ENCODE assay signal across 2 cellular contexts in the genomic region with DNA sequence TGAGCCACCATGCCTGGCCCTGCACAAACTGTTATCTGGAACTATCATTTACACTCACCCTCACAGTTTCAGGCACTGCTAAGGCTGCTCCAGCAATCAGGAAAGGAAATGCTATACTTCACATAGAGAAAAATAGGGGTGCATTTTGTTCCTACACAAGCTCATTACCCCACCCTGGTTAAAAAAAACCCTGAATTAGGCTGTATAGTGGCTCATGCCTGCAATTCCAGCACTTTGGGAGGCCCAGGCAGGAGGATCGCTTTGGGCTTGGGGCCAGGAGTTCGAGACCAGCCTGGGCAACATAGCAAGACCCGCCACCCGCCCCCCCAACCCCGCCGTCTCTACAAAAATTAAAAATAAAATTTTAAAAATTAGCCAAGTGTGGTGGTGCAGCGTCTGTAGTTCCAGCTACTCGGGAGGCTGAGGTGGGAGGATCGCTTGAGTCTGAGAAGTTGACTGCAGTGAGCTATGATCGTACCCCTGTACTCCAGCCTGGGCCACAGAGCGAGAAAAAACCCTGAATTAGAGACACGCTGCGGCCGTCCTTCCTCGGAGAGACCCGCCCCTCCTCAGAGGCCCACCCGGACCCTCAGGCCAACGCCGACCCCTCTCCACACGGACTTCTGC.
TF ChIP-seq lines count a peak whose summit lies in the region.

No MANE protein-coding gene starts in this region.

TF ChIP-seq in A549, 52 proteins besides CTCF, POLR2A, EP300 and RAD21:
- no peak for TF ChIP-seq TP53 (CRISPR knock-in tag; IDR thresholded peaks at IDR 0.05)
- TF ChIP-seq HEYL (CRISPR knock-in tag; IDR thresholded peaks at IDR 0.05), result no peak
- TF ChIP-seq, protein P1, sequence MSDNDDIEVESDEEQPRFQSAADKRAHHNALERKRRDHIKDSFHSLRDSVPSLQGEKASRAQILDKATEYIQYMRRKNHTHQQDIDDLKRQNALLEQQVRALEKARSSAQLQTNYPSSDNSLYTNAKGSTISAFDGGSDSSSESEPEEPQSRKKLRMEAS (IDR thresholded peaks at IDR 0.05), result no peak
- TF ChIP-seq, protein P2, sequence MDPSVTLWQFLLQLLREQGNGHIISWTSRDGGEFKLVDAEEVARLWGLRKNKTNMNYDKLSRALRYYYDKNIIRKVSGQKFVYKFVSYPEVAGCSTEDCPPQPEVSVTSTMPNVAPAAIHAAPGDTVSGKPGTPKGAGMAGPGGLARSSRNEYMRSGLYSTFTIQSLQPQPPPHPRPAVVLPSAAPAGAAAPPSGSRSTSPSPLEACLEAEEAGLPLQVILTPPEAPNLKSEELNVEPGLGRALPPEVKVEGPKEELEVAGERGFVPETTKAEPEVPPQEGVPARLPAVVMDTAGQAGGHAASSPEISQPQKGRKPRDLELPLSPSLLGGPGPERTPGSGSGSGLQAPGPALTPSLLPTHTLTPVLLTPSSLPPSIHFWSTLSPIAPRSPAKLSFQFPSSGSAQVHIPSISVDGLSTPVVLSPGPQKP (IDR thresholded peaks at IDR 0.05; ENCODE audit: low read depth, low read length), result no peak
- TF ChIP-seq JUN (IDR thresholded peaks at IDR 0.05), result no peak
- TF ChIP-seq SMC3 (IDR thresholded peaks at IDR 0.05), result no peak
- TF ChIP-seq MAZ (IDR thresholded peaks at IDR 0.05; ENCODE audit: borderline replicate concordance, low read depth, low read length), result no peak
- TF ChIP-seq HOXB13 (CRISPR knock-in tag; IDR thresholded peaks at IDR 0.05; ENCODE audit: low read depth), result no peak
- no peak for TF ChIP-seq CHD2 (IDR thresholded peaks at IDR 0.05; ENCODE audit: low read length, partially characterized antibody)
- TF ChIP-seq CBX8 (IDR thresholded peaks at IDR 0.05), result no peak
- TF ChIP-seq, protein P3, sequence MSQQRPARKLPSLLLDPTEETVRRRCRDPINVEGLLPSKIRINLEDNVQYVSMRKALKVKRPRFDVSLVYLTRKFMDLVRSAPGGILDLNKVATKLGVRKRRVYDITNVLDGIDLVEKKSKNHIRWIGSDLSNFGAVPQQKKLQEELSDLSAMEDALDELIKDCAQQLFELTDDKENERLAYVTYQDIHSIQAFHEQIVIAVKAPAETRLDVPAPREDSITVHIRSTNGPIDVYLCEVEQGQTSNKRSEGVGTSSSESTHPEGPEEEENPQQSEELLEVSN (IDR thresholded peaks at IDR 0.05; ENCODE audit: borderline replicate concordance, low read depth), result no peak
- TF ChIP-seq CEBPB (IDR thresholded peaks at IDR 0.05), result no peak
- TF ChIP-seq, protein P4, sequence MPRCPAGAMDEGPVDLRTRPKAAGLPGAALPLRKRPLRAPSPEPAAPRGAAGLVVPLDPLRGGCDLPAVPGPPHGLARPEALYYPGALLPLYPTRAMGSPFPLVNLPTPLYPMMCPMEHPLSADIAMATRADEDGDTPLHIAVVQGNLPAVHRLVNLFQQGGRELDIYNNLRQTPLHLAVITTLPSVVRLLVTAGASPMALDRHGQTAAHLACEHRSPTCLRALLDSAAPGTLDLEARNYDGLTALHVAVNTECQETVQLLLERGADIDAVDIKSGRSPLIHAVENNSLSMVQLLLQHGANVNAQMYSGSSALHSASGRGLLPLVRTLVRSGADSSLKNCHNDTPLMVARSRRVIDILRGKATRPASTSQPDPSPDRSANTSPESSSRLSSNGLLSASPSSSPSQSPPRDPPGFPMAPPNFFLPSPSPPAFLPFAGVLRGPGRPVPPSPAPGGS (IDR thresholded peaks at IDR 0.05), result no peak
- TF ChIP-seq MYC (IDR thresholded peaks at IDR 0.05; ENCODE audit: borderline replicate concordance, low read length), result no peak
- TF ChIP-seq NPAS2 (CRISPR knock-in tag; IDR thresholded peaks at IDR 0.05; ENCODE audit: borderline replicate concordance), result no peak
- TF ChIP-seq ESRRA (IDR thresholded peaks at IDR 0.05; ENCODE audit: borderline replicate concordance, low read length), result no peak

TF ChIP-seq in HEK293, 187 proteins besides CTCF, POLR2A, EP300 and RAD21 (continues in another document):
- no peak for TF ChIP-seq ZNF585B (tag by site-specific recombination; IDR thresholded peaks at IDR 0.05)
- TF ChIP-seq BCL11A (tag by site-specific recombination; IDR thresholded peaks at IDR 0.05; ENCODE audit: low read depth), result no peak
- TF ChIP-seq, protein P5, sequence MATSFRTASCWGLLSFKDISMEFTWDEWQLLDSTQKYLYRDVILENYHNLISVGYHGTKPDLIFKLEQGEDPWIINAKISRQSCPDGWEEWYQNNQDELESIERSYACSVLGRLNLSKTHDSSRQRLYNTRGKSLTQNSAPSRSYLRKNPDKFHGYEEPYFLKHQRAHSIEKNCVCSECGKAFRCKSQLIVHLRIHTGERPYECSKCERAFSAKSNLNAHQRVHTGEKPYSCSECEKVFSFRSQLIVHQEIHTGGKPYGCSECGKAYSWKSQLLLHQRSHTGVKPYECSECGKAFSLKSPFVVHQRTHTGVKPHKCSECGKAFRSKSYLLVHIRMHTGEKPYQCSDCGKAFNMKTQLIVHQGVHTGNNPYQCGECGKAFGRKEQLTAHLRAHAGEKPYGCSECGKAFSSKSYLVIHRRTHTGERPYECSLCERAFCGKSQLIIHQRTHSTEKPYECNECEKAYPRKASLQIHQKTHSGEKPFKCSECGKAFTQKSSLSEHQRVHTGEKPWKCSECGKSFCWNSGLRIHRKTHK (tag by site-specific recombination; IDR thresholded peaks at IDR 0.05), result no peak
- 0 out of 2 replicates have a peak, but pooled peaks have one; percentile 16 for TF ChIP-seq ZNF24 (tag by site-specific recombination; IDR thresholded peaks at IDR 0.05)
- TF ChIP-seq KLF16 (tag by site-specific recombination; IDR thresholded peaks at IDR 0.05), result 0 out of 2 replicates have a peak, but pooled peaks have one; percentile 62
- TF ChIP-seq GLIS1 (tag by site-specific recombination; IDR thresholded peaks at IDR 0.05), result no peak
- TF ChIP-seq ZBTB21 (tag by site-specific recombination; IDR thresholded peaks at IDR 0.05), result no peak
- 0 out of 2 replicates have a peak, but pooled peaks have one; percentile 7 for TF ChIP-seq ZNF600 (tag by site-specific recombination; IDR thresholded peaks at IDR 0.05)
- 0 out of 2 replicates have a peak, but pooled peaks have one; percentile 30 for TF ChIP-seq REPIN1 (tag by site-specific recombination; IDR thresholded peaks at IDR 0.05; ENCODE audit: low read depth)
- no peak for TF ChIP-seq ZBTB7A (tag by site-specific recombination; IDR thresholded peaks at IDR 0.05; ENCODE audit: low read depth)
- TF ChIP-seq ZFP37 (tag by site-specific recombination; IDR thresholded peaks at IDR 0.05), result no peak
- no peak for TF ChIP-seq ZIC2 (tag by site-specific recombination; IDR thresholded peaks at IDR 0.05)
- TF ChIP-seq, protein P6, sequence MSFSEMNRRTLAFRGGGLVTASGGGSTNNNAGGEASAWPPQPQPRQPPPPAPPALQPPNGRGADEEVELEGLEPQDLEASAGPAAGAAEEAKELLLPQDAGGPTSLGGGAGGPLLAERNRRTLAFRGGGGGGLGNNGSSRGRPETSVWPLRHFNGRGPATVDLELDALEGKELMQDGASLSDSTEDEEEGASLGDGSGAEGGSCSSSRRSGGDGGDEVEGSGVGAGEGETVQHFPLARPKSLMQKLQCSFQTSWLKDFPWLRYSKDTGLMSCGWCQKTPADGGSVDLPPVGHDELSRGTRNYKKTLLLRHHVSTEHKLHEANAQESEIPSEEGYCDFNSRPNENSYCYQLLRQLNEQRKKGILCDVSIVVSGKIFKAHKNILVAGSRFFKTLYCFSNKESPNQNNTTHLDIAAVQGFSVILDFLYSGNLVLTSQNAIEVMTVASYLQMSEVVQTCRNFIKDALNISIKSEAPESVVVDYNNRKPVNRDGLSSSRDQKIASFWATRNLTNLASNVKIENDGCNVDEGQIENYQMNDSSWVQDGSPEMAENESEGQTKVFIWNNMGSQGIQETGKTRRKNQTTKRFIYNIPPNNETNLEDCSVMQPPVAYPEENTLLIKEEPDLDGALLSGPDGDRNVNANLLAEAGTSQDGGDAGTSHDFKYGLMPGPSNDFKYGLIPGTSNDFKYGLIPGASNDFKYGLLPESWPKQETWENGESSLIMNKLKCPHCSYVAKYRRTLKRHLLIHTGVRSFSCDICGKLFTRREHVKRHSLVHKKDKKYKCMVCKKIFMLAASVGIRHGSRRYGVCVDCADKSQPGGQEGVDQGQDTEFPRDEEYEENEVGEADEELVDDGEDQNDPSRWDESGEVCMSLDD (tag by site-specific recombination; IDR thresholded peaks at IDR 0.05), result peak; percentile 30; the same call in 1 of the 2 replicates
- no peak for TF ChIP-seq ZNF548 (tag by site-specific recombination; IDR thresholded peaks at IDR 0.05)
- TF ChIP-seq ZNF121 (tag by site-specific recombination; IDR thresholded peaks at IDR 0.05), result peak; percentile 91
- TF ChIP-seq, protein P7, sequence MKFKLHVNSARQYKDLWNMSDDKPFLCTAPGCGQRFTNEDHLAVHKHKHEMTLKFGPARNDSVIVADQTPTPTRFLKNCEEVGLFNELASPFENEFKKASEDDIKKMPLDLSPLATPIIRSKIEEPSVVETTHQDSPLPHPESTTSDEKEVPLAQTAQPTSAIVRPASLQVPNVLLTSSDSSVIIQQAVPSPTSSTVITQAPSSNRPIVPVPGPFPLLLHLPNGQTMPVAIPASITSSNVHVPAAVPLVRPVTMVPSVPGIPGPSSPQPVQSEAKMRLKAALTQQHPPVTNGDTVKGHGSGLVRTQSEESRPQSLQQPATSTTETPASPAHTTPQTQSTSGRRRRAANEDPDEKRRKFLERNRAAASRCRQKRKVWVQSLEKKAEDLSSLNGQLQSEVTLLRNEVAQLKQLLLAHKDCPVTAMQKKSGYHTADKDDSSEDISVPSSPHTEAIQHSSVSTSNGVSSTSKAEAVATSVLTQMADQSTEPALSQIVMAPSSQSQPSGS (tag by site-specific recombination; IDR thresholded peaks at IDR 0.05; ENCODE audit: low read depth), result no peak
- TF ChIP-seq, protein P8, sequence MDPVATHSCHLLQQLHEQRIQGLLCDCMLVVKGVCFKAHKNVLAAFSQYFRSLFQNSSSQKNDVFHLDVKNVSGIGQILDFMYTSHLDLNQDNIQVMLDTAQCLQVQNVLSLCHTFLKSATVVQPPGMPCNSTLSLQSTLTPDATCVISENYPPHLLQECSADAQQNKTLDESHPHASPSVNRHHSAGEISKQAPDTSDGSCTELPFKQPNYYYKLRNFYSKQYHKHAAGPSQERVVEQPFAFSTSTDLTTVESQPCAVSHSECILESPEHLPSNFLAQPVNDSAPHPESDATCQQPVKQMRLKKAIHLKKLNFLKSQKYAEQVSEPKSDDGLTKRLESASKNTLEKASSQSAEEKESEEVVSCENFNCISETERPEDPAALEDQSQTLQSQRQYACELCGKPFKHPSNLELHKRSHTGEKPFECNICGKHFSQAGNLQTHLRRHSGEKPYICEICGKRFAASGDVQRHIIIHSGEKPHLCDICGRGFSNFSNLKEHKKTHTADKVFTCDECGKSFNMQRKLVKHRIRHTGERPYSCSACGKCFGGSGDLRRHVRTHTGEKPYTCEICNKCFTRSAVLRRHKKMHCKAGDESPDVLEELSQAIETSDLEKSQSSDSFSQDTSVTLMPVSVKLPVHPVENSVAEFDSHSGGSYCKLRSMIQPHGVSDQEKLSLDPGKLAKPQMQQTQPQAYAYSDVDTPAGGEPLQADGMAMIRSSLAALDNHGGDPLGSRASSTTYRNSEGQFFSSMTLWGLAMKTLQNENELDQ (tag by site-specific recombination; IDR thresholded peaks at IDR 0.05; ENCODE audit: low read depth), result no peak
- TF ChIP-seq ZFP69B (tag by site-specific recombination; IDR thresholded peaks at IDR 0.05), result 0 out of 2 replicates have a peak, but pooled peaks have one; percentile 42
- TF ChIP-seq, protein P9, sequence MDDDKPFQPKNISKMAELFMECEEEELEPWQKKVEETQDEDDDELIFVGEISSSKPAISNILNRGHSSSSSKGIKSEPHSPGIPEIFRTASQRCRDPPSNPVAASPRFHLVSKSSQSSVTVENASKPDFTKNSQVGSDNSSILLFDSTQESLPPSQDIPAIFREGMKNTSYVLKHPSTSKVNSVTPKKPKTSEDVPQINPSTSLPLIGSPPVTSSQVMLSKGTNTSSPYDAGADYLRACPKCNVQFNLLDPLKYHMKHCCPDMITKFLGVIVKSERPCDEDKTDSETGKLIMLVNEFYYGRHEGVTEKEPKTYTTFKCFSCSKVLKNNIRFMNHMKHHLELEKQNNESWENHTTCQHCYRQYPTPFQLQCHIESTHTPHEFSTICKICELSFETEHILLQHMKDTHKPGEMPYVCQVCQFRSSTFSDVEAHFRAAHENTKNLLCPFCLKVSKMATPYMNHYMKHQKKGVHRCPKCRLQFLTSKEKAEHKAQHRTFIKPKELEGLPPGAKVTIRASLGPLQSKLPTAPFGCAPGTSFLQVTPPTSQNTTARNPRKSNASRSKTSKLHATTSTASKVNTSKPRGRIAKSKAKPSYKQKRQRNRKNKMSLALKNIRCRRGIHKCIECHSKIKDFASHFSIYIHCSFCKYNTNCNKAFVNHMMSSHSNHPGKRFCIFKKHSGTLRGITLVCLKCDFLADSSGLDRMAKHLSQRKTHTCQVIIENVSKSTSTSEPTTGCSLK (tag by site-specific recombination; IDR thresholded peaks at IDR 0.05), result no peak
- 0 out of 2 replicates have a peak, but pooled peaks have one; percentile 35 for TF ChIP-seq ZNF2 (tag by site-specific recombination; IDR thresholded peaks at IDR 0.05)
- TF ChIP-seq ZNF529 (tag by site-specific recombination; IDR thresholded peaks at IDR 0.05; ENCODE audit: insufficient replicate concordance), result no peak
- TF ChIP-seq, protein P10, sequence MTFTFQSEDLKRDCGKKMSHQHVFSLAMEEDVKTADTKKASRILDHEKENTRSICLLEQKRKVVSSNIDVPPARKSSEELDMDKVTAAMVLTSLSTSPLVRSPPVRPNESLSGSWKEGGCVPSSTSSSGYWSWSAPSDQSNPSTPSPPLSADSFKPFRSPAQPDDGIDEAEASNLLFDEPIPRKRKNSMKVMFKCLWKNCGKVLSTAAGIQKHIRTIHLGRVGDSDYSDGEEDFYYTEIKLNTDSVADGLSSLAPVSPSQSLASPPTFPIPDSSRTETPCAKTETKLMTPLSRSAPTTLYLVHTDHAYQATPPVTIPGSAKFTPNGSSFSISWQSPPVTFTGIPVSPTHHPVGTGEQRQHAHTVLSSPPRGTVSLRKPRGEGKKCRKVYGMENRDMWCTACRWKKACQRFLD (tag by site-specific recombination; IDR thresholded peaks at IDR 0.05), result no peak
- TF ChIP-seq, protein P11, sequence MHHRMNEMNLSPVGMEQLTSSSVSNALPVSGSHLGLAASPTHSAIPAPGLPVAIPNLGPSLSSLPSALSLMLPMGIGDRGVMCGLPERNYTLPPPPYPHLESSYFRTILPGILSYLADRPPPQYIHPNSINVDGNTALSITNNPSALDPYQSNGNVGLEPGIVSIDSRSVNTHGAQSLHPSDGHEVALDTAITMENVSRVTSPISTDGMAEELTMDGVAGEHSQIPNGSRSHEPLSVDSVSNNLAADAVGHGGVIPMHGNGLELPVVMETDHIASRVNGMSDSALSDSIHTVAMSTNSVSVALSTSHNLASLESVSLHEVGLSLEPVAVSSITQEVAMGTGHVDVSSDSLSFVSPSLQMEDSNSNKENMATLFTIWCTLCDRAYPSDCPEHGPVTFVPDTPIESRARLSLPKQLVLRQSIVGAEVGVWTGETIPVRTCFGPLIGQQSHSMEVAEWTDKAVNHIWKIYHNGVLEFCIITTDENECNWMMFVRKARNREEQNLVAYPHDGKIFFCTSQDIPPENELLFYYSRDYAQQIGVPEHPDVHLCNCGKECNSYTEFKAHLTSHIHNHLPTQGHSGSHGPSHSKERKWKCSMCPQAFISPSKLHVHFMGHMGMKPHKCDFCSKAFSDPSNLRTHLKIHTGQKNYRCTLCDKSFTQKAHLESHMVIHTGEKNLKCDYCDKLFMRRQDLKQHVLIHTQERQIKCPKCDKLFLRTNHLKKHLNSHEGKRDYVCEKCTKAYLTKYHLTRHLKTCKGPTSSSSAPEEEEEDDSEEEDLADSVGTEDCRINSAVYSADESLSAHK (tag by site-specific recombination; IDR thresholded peaks at IDR 0.05), result no peak
